ENCODE assay signal across 1 cellular context in genomic region chr5:135977375-135977928, GRCh38.
TF ChIP-seq lines count a peak whose summit lies in the region.

No MANE protein-coding gene starts in this region.

TF ChIP-seq in K562, 482 proteins besides CTCF, POLR2A, EP300 and RAD21 (continued from another document and continues in another):
- no peak for TF ChIP-seq JUND (IDR thresholded peaks at IDR 0.05; ENCODE audit: borderline replicate concordance, low read depth, low read length)
- no peak; the same call in 2 of the 3 replicates for TF ChIP-seq JUND (tag; IDR thresholded peaks at IDR 0.05; ENCODE audit: borderline replicate concordance, low read depth, low read length)
- peak; percentile 61; the same call in 1 of the 2 replicates for TF ChIP-seq RB1 (IDR thresholded peaks at IDR 0.05; ENCODE audit: low read depth)
- TF ChIP-seq STAT5A (IDR thresholded peaks at IDR 0.05; ENCODE audit: borderline replicate concordance, low read length): no peak
- peak; percentile 46; the same call in 1 of the 2 replicates for TF ChIP-seq ATF7 (IDR thresholded peaks at IDR 0.05)
- no peak for TF ChIP-seq LARP7 (IDR thresholded peaks at IDR 0.05)
- TF ChIP-seq, protein P1, sequence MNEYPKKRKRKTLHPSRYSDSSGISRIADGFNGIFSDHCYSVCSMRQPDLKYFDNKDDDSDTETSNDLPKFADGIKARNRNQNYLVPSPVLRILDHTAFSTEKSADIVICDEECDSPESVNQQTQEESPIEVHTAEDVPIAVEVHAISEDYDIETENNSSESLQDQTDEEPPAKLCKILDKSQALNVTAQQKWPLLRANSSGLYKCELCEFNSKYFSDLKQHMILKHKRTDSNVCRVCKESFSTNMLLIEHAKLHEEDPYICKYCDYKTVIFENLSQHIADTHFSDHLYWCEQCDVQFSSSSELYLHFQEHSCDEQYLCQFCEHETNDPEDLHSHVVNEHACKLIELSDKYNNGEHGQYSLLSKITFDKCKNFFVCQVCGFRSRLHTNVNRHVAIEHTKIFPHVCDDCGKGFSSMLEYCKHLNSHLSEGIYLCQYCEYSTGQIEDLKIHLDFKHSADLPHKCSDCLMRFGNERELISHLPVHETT (CRISPR knock-in tag; conservative IDR thresholded peaks at IDR 0.05 in 1 of 2, IDR thresholded peaks at IDR 0.05 in 1 of 2): no peak
- no peak for TF ChIP-seq ZNF197 (CRISPR knock-in tag; IDR thresholded peaks at IDR 0.05; ENCODE audit: low read depth)
- TF ChIP-seq DEAF1 (CRISPR knock-in tag; IDR thresholded peaks at IDR 0.05): peak; percentile 42; the same call in 1 of the 2 replicates
- TF ChIP-seq ZBTB1 (CRISPR knock-in tag; IDR thresholded peaks at IDR 0.05; ENCODE audit: borderline replicate concordance, low read depth): no peak
- no peak for TF ChIP-seq ZNF408 (CRISPR knock-in tag; IDR thresholded peaks at IDR 0.05; ENCODE audit: low read depth)
- TF ChIP-seq RBM17 (IDR thresholded peaks at IDR 0.05; ENCODE audit: borderline replicate concordance, low read depth, low read length): no peak
- peak; percentile 90 for TF ChIP-seq ATF3 (IDR thresholded peaks at IDR 0.05)
- TF ChIP-seq ATF3 (CRISPR knock-in tag; conservative IDR thresholded peaks at IDR 0.05): no peak
- TF ChIP-seq HDAC2 (IDR thresholded peaks at IDR 0.05): no peak
- TF ChIP-seq, protein P2, sequence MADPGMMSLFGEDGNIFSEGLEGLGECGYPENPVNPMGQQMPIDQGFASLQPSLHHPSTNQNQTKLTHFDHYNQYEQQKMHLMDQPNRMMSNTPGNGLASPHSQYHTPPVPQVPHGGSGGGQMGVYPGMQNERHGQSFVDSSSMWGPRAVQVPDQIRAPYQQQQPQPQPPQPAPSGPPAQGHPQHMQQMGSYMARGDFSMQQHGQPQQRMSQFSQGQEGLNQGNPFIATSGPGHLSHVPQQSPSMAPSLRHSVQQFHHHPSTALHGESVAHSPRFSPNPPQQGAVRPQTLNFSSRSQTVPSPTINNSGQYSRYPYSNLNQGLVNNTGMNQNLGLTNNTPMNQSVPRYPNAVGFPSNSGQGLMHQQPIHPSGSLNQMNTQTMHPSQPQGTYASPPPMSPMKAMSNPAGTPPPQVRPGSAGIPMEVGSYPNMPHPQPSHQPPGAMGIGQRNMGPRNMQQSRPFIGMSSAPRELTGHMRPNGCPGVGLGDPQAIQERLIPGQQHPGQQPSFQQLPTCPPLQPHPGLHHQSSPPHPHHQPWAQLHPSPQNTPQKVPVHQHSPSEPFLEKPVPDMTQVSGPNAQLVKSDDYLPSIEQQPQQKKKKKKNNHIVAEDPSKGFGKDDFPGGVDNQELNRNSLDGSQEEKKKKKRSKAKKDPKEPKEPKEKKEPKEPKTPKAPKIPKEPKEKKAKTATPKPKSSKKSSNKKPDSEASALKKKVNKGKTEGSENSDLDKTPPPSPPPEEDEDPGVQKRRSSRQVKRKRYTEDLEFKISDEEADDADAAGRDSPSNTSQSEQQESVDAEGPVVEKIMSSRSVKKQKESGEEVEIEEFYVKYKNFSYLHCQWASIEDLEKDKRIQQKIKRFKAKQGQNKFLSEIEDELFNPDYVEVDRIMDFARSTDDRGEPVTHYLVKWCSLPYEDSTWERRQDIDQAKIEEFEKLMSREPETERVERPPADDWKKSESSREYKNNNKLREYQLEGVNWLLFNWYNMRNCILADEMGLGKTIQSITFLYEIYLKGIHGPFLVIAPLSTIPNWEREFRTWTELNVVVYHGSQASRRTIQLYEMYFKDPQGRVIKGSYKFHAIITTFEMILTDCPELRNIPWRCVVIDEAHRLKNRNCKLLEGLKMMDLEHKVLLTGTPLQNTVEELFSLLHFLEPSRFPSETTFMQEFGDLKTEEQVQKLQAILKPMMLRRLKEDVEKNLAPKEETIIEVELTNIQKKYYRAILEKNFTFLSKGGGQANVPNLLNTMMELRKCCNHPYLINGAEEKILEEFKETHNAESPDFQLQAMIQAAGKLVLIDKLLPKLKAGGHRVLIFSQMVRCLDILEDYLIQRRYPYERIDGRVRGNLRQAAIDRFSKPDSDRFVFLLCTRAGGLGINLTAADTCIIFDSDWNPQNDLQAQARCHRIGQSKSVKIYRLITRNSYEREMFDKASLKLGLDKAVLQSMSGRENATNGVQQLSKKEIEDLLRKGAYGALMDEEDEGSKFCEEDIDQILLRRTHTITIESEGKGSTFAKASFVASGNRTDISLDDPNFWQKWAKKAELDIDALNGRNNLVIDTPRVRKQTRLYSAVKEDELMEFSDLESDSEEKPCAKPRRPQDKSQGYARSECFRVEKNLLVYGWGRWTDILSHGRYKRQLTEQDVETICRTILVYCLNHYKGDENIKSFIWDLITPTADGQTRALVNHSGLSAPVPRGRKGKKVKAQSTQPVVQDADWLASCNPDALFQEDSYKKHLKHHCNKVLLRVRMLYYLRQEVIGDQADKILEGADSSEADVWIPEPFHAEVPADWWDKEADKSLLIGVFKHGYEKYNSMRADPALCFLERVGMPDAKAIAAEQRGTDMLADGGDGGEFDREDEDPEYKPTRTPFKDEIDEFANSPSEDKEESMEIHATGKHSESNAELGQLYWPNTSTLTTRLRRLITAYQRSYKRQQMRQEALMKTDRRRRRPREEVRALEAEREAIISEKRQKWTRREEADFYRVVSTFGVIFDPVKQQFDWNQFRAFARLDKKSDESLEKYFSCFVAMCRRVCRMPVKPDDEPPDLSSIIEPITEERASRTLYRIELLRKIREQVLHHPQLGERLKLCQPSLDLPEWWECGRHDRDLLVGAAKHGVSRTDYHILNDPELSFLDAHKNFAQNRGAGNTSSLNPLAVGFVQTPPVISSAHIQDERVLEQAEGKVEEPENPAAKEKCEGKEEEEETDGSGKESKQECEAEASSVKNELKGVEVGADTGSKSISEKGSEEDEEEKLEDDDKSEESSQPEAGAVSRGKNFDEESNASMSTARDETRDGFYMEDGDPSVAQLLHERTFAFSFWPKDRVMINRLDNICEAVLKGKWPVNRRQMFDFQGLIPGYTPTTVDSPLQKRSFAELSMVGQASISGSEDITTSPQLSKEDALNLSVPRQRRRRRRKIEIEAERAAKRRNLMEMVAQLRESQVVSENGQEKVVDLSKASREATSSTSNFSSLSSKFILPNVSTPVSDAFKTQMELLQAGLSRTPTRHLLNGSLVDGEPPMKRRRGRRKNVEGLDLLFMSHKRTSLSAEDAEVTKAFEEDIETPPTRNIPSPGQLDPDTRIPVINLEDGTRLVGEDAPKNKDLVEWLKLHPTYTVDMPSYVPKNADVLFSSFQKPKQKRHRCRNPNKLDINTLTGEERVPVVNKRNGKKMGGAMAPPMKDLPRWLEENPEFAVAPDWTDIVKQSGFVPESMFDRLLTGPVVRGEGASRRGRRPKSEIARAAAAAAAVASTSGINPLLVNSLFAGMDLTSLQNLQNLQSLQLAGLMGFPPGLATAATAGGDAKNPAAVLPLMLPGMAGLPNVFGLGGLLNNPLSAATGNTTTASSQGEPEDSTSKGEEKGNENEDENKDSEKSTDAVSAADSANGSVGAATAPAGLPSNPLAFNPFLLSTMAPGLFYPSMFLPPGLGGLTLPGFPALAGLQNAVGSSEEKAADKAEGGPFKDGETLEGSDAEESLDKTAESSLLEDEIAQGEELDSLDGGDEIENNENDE (IDR thresholded peaks at IDR 0.05; ENCODE audit: low read depth, low read length): no peak
- TF ChIP-seq FOXA1 (IDR thresholded peaks at IDR 0.05; ENCODE audit: borderline replicate concordance): no peak
- TF ChIP-seq ZMIZ1 (IDR thresholded peaks at IDR 0.05; ENCODE audit: low read depth in 2 of 2, low read length in 2 of 2): no peak
- no peak for TF ChIP-seq TEAD4 (IDR thresholded peaks at IDR 0.05; ENCODE audit: low read length)
- TF ChIP-seq TEAD4 (CRISPR knock-in tag; IDR thresholded peaks at IDR 0.05; ENCODE audit: borderline replicate concordance): no peak
- no peak for TF ChIP-seq ZNF586 (CRISPR knock-in tag; conservative IDR thresholded peaks at IDR 0.05)
- TF ChIP-seq STAG1 (CRISPR knock-in tag; IDR thresholded peaks at IDR 0.05; ENCODE audit: borderline replicate concordance): peak; percentile 43; the same call in 1 of the 2 replicates
- no peak for TF ChIP-seq RCOR1 (IDR thresholded peaks at IDR 0.05; ENCODE audit: borderline replicate concordance in 1 of 2, low read depth in 2 of 2, low read length in 2 of 2)
- no peak for TF ChIP-seq TAF15 (IDR thresholded peaks at IDR 0.05; ENCODE audit: low read depth, low read length)
- no peak for TF ChIP-seq SMARCA4 (IDR thresholded peaks at IDR 0.05)
- no peak for TF ChIP-seq IRF2 (CRISPR knock-in tag; IDR thresholded peaks at IDR 0.05)
- no peak for TF ChIP-seq BRCA1 (IDR thresholded peaks at IDR 0.05)
- no peak for TF ChIP-seq BRCA1 (CRISPR knock-in tag; IDR thresholded peaks at IDR 0.05)
- TF ChIP-seq HNRNPK (IDR thresholded peaks at IDR 0.05; ENCODE audit: low read depth, low read length, poor library complexity, severe bottlenecking): no peak
- no peak for TF ChIP-seq ZFPM2 (CRISPR knock-in tag; IDR thresholded peaks at IDR 0.05)
- TF ChIP-seq, protein P3, sequence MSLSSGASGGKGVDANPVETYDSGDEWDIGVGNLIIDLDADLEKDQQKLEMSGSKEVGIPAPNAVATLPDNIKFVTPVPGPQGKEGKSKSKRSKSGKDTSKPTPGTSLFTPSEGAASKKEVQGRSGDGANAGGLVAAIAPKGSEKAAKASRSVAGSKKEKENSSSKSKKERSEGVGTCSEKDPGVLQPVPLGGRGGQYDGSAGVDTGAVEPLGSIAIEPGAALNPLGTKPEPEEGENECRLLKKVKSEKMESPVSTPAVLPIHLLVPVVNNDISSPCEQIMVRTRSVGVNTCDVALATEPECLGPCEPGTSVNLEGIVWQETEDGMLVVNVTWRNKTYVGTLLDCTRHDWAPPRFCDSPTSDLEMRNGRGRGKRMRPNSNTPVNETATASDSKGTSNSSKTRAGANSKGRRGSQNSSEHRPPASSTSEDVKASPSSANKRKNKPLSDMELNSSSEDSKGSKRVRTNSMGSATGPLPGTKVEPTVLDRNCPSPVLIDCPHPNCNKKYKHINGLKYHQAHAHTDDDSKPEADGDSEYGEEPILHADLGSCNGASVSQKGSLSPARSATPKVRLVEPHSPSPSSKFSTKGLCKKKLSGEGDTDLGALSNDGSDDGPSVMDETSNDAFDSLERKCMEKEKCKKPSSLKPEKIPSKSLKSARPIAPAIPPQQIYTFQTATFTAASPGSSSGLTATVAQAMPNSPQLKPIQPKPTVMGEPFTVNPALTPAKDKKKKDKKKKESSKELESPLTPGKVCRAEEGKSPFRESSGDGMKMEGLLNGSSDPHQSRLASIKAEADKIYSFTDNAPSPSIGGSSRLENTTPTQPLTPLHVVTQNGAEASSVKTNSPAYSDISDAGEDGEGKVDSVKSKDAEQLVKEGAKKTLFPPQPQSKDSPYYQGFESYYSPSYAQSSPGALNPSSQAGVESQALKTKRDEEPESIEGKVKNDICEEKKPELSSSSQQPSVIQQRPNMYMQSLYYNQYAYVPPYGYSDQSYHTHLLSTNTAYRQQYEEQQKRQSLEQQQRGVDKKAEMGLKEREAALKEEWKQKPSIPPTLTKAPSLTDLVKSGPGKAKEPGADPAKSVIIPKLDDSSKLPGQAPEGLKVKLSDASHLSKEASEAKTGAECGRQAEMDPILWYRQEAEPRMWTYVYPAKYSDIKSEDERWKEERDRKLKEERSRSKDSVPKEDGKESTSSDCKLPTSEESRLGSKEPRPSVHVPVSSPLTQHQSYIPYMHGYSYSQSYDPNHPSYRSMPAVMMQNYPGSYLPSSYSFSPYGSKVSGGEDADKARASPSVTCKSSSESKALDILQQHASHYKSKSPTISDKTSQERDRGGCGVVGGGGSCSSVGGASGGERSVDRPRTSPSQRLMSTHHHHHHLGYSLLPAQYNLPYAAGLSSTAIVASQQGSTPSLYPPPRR (CRISPR knock-in tag; IDR thresholded peaks at IDR 0.05; ENCODE audit: borderline replicate concordance): no peak
- no peak for TF ChIP-seq SRF (CRISPR knock-in tag; IDR thresholded peaks at IDR 0.05)
- TF ChIP-seq NEUROD1 (IDR thresholded peaks at IDR 0.05; ENCODE audit: borderline replicate concordance, low read depth, low read length, partially characterized antibody): no peak
- peak; percentile 29 for TF ChIP-seq ZFP36 (IDR thresholded peaks at IDR 0.05; ENCODE audit: low read depth, low read length, partially characterized antibody)
- no peak for TF ChIP-seq ESRRB (CRISPR knock-in tag; IDR thresholded peaks at IDR 0.05; ENCODE audit: borderline replicate concordance)
- no peak for TF ChIP-seq ZNF316 (IDR thresholded peaks at IDR 0.05)
- no peak for TF ChIP-seq CXXC5 (CRISPR knock-in tag; IDR thresholded peaks at IDR 0.05)
- TF ChIP-seq MIER1 (IDR thresholded peaks at IDR 0.05; ENCODE audit: low read depth): no peak
- TF ChIP-seq NFYB (IDR thresholded peaks at IDR 0.05; ENCODE audit: extremely low read depth, insufficient read length): no peak
- no peak for TF ChIP-seq BCL6 (CRISPR knock-in tag; IDR thresholded peaks at IDR 0.05)
